In the genomic region with DNA sequence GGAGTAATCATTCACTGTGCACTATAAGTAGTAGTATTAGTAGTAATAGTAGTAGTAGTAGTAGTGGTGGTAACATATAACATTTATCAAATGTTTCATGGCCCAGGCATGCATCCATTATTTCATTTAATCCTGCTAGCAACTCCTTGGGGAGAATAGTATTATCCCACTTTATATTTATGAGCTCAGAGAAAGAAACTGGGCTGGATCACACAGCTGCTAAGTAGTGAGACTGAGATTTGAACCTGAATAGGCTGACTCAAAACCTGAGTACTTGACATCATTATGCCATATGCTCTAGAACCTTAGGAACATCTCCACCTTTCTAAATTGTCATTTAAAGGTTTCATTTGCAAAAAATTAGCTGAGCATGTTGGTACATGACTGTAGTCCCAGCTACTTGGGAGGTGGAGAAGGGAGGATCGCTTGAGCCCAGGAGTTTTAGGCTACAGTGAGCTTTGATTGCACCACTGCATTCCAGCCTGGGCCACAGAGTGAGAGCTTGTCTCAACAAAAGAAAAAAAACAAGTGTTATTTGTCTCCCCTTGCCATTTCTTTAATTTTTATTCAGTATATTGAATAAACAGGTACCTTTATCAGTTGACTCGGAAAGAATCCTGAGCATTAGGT, we compare ENCODE assay signal across 12 cellular contexts. TPM values are rescaled to one million over a fixed set of nuclear protein-coding genes. Genes with fewer than 3 reads are reported as not detected.
DNase-seq lines count a peak whose midpoint lies in the region; ATAC-seq and TF ChIP-seq lines count a peak whose summit lies in the region.
"Had no signal": no experiment of that assay in that cellular context is flagged by ENCODE, and none has a peak within 500 bp of the region (broad histone marks: within the 10 kb centered on the region; RNA-seq: fewer than 3 reads in every experiment).

No MANE protein-coding gene starts in this region.

- TF ChIP-seq CTCF in epithelial cell of esophagus (IDR thresholded peaks at IDR 0.05; ENCODE audit: insufficient read depth, low read depth, low read length, missing control alignments) (no peak), kidney epithelial cell (IDR thresholded peaks at IDR 0.05; ENCODE audit: insufficient read depth, low read length, poor library complexity, severe bottlenecking) (no peak), type B pancreatic cell (conservative IDR thresholded peaks at IDR 0.05) (no peak)

- H3K36me3 ChIP-seq in kidney epithelial cell (ENCODE audit: control insufficient read depth, insufficient read depth, low read length) = no peaks in the 10 kb centered on the region
- H3K36me3 ChIP-seq: MG63 had no signal

- H3K27ac Mint-ChIP-seq in type B pancreatic cell = peak overlapping the region; percentile 46
- no peak overlapping the region for H3K27ac Mint-ChIP-seq in activated naive CD8-positive, alpha-beta T cell treated with anti-CD3 and anti-CD28 coated beads, Interleukin-2, amount 50 U/mL, for 24 hours
- H3K27ac Mint-ChIP-seq: activated naive CD4-positive, alpha-beta T cell treated with anti-CD3 and anti-CD28 coated beads for 36 hours had no signal

- ATAC-seq in activated naive CD8-positive, alpha-beta T cell treated with anti-CD3 and anti-CD28 coated beads, Interleukin-2, amount 50 U/mL, for 24 hours = no peak

- H3K9me3 Mint-ChIP-seq in type B pancreatic cell = peaks cover 4% of the 10 kb centered on the region
- H3K9me3 Mint-ChIP-seq in activated naive CD8-positive, alpha-beta T cell treated with anti-CD3 and anti-CD28 coated beads, Interleukin-2, amount 50 U/mL, for 24 hours = peaks cover 7% of the 10 kb centered on the region

- H3K4me3 ChIP-seq in epithelial cell of esophagus (ENCODE audit: low read length) (no peak overlapping the region), kidney epithelial cell (ENCODE audit: low read depth, low read length) (no peak overlapping the region)
- H3K4me3 ChIP-seq: MG63 had no signal

- DNase-seq in M059J (ENCODE audit: low read depth) (peak; percentile 78), epithelial cell of esophagus (ENCODE audit: low read depth) (peak; percentile 82), kidney epithelial cell (ENCODE audit: low read depth) (peak; percentile 59), type B pancreatic cell (ENCODE audit: extremely low spot score, unreplicated experiment) (no peak), NCI-H2227 (lab: John Stamatoyannopoulos, UW; ENCODE audit: unreplicated experiment) (no peak), T-helper 2 cell (no peak)
- DNase-seq in activated naive CD8-positive, alpha-beta T cell treated with anti-CD3 and anti-CD28 coated beads, Interleukin-2, amount 50 U/mL, for 24 hours = no peak
- DNase-seq: activated naive CD4-positive, alpha-beta T cell treated with anti-CD3 and anti-CD28 coated beads for 36 hours; head of caudate nucleus; NCI-H446 treated with DMSO at 0.1 percent for 48 hours; retina had no signal

- H3K4me1 Mint-ChIP-seq in type B pancreatic cell (ENCODE audit: unreplicated experiment) = peaks cover 29% of the 10 kb centered on the region
- peaks cover 4% of the 10 kb centered on the region for H3K4me1 Mint-ChIP-seq in activated naive CD8-positive, alpha-beta T cell treated with anti-CD3 and anti-CD28 coated beads, Interleukin-2, amount 50 U/mL, for 24 hours

- no peak overlapping the region for H3K4me3 Mint-ChIP-seq in type B pancreatic cell
- H3K4me3 Mint-ChIP-seq in activated naive CD8-positive, alpha-beta T cell treated with anti-CD3 and anti-CD28 coated beads, Interleukin-2, amount 50 U/mL, for 24 hours = no peak overlapping the region
- H3K4me3 Mint-ChIP-seq: activated naive CD4-positive, alpha-beta T cell treated with anti-CD3 and anti-CD28 coated beads for 36 hours had no signal

- peaks cover 10% of the 10 kb centered on the region for H3K27me3 Mint-ChIP-seq in type B pancreatic cell
- H3K27me3 Mint-ChIP-seq in activated naive CD8-positive, alpha-beta T cell treated with anti-CD3 and anti-CD28 coated beads, Interleukin-2, amount 50 U/mL, for 24 hours = peaks cover 16% of the 10 kb centered on the region

- H3K36me3 Mint-ChIP-seq in type B pancreatic cell = no peaks in the 10 kb centered on the region
- no peaks in the 10 kb centered on the region for H3K36me3 Mint-ChIP-seq in activated naive CD8-positive, alpha-beta T cell treated with anti-CD3 and anti-CD28 coated beads, Interleukin-2, amount 50 U/mL, for 24 hours (ENCODE audit: low read depth)

- no peaks in the 10 kb centered on the region for H3K27me3 ChIP-seq in kidney epithelial cell (ENCODE audit: control insufficient read depth, insufficient read depth, low read length)
- H3K27me3 ChIP-seq: MG63 had no signal

RNA-seq across cellular contexts. Expression of gene NID2, which starts 11.4 kb away (rescaled TPM):
- 69.9 and 72.7 TPM in 2 replicates for total RNA-seq in M059J (2014; rRNA removed; shearing (Covaris generic))
- total RNA-seq in kidney epithelial cell = 5.4 and 8.1 TPM in 2 replicates
- 8.3 and 65.7 TPM in 2 replicates for total RNA-seq in type B pancreatic cell (ENCODE audit: low replicate concordance)
- total RNA-seq: activated naive CD4-positive, alpha-beta T cell treated with anti-CD3 and anti-CD28 coated beads for 36 hours had no signal

Comparison
In these comparisons a context has a peak if more than half of its experiments do, and no peak if none do; other contexts are left out.
1. DNase-seq: peak in M059J (single experiment), epithelial cell of esophagus (single experiment) and kidney epithelial cell (single experiment); none in type B pancreatic cell (single experiment), NCI-H2227 (single experiment), T-helper 2 cell (0 of 5) and activated naive CD8-positive, alpha-beta T cell treated with anti-CD3 and anti-CD28 coated beads, Interleukin-2, amount 50 U/mL, for 24 hours (single experiment).